21 cellular contexts compared by ENCODE assay signal in the genomic region with DNA sequence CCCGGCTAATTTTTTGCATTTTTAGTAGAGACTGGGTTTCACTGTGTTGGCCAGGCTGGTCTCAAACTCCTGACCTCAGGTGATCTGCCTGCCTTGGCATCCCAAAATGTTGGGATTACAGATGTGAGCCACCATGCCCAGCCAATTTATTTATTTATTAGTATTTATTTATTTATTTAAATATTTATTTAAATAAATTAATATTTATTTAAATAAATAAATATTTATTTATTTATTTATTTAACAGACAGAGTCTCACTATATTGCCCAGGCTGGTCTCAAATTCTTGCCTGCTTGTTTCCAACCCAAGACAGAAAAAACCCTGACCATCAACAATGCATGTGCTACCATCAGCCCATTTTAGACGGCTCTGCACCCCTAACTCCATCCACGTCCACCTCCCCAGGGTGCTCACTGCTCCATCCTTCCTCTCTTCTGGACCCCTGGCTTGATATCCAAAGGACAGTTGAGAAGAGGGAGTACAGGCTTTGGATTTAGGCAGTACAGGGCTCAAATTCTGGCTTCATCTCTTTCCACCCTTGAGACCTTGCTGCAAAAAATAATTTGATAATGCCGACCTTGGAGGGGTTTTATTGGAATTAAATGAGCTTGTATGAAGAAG.
DNase-seq lines count a peak whose midpoint lies in the region; ATAC-seq and TF ChIP-seq lines count a peak whose summit lies in the region.
"Had no signal": no experiment of that assay in that cellular context is flagged by ENCODE, and none has a peak within 500 bp of the region (broad histone marks: within the 10 kb centered on the region; RNA-seq: fewer than 3 reads in every experiment).

No MANE protein-coding gene starts in this region.

- ATAC-seq in GM19328 (IDR thresholded peaks at IDR 0.05; ENCODE audit: unreplicated experiment), result no peak
- ATAC-seq: GM12878 had no signal

- 91% methylated on average over 4 of the region's 4 CpGs for WGBS in esophagus muscularis mucosa

- H3K27ac ChIP-seq in HEK293 (ENCODE audit: extremely low read depth, low read depth, low read length), result no peak overlapping the region
- H3K27ac ChIP-seq in esophagus muscularis mucosa (replicated peaks in 1 of 4), result no peak overlapping the region
- H3K27ac ChIP-seq: BLaER1 treated with 17β-estradiol and CSF1 and Interleukin-3, amounts not matched to agents 10 nM and 100 nM; C4-2B had no signal

- POLR2A ChIA-PET in HEK293 (lab: Yijun Ruan, JAX), result no interaction called here

- CTCF ChIA-PET in HEK293 (lab: Yijun Ruan, JAX), result no interaction called here

- DNase-seq in esophagus muscularis mucosa (ENCODE audit: extremely low spot score), result peak; percentile 57
- DNase-seq in activated CD4-positive, CD25-positive, alpha-beta regulatory T cell (lab: John Stamatoyannopoulos, UW), result no peak
- DNase-seq in CD1c-positive myeloid dendritic cell (ENCODE audit: extremely low spot score), result no peak
- DNase-seq: 8988T; AML-193; CD4-positive, alpha-beta memory T cell; CD4-positive, CD25-positive, alpha-beta regulatory T cell; CD8-positive, alpha-beta memory T cell; COR-L47; DMS 273 treated with DMSO at 0.1 percent for 48 hours; DMS153; DMS53; DMS79; DND-41; EL; GDM1 had no signal

- intact Hi-C loops in esophagus muscularis mucosa (cut with DNase I), result no loop called here

- H3K4me3 ChIP-seq in HEK293 (ENCODE audit: low read depth, low read length) (no peak overlapping the region), esophagus muscularis mucosa (no peak overlapping the region)
- H3K4me3 ChIP-seq: BLaER1 treated with 17β-estradiol and CSF1 and Interleukin-3, amounts not matched to agents 10 nM and 100 nM; GM12878 had no signal

- no peak for TF ChIP-seq POLR2A in esophagus muscularis mucosa (IDR thresholded peaks at IDR 0.05; ENCODE audit: low read depth)

- no peaks in the 10 kb centered on the region for H3K4me1 ChIP-seq in HEK293 (ENCODE audit: control insufficient read depth, insufficient read depth, low read length)
- H3K4me1 ChIP-seq in esophagus muscularis mucosa, result no peaks in the 10 kb centered on the region
- H3K4me1 ChIP-seq: BLaER1 treated with 17β-estradiol and CSF1 and Interleukin-3, amounts not matched to agents 10 nM and 100 nM had no signal

- TF ChIP-seq CTCF in HEK293 (tag by site-specific recombination; IDR thresholded peaks at IDR 0.05), result no peak
- no peak for TF ChIP-seq CTCF in esophagus muscularis mucosa (IDR thresholded peaks at IDR 0.05)

- no peaks in the 10 kb centered on the region for H3K9me3 ChIP-seq in HEK293 (ENCODE audit: control insufficient read depth, insufficient read depth, low read depth, low read length)
- no peaks in the 10 kb centered on the region for H3K9me3 ChIP-seq in esophagus muscularis mucosa
- H3K9me3 ChIP-seq: BLaER1 treated with 17β-estradiol and CSF1 and Interleukin-3, amounts not matched to agents 10 nM and 100 nM had no signal

- TF ChIP-seq EP300 in esophagus muscularis mucosa (IDR thresholded peaks at IDR 0.05), result no peak

- H3K36me3 ChIP-seq in HEK293 (ENCODE audit: control insufficient read depth in 2 of 2, insufficient read depth in 1 of 2, low read length in 2 of 2), result no peaks in the 10 kb centered on the region
- no peaks in the 10 kb centered on the region for H3K36me3 ChIP-seq in esophagus muscularis mucosa
- H3K36me3 ChIP-seq: BLaER1 treated with 17β-estradiol and CSF1 and Interleukin-3, amounts not matched to agents 10 nM and 100 nM had no signal

- H3K27me3 ChIP-seq in esophagus muscularis mucosa, result peaks cover 0 to 8% (median 0%) of the 10 kb centered on the region in 4 donors
- H3K27me3 ChIP-seq: BLaER1 treated with 17β-estradiol and CSF1 and Interleukin-3, amounts not matched to agents 10 nM and 100 nM had no signal

TF ChIP-seq in HEK293, 187 proteins besides CTCF, POLR2A, EP300 and RAD21 (continues in another document):
- TF ChIP-seq, protein P1, sequence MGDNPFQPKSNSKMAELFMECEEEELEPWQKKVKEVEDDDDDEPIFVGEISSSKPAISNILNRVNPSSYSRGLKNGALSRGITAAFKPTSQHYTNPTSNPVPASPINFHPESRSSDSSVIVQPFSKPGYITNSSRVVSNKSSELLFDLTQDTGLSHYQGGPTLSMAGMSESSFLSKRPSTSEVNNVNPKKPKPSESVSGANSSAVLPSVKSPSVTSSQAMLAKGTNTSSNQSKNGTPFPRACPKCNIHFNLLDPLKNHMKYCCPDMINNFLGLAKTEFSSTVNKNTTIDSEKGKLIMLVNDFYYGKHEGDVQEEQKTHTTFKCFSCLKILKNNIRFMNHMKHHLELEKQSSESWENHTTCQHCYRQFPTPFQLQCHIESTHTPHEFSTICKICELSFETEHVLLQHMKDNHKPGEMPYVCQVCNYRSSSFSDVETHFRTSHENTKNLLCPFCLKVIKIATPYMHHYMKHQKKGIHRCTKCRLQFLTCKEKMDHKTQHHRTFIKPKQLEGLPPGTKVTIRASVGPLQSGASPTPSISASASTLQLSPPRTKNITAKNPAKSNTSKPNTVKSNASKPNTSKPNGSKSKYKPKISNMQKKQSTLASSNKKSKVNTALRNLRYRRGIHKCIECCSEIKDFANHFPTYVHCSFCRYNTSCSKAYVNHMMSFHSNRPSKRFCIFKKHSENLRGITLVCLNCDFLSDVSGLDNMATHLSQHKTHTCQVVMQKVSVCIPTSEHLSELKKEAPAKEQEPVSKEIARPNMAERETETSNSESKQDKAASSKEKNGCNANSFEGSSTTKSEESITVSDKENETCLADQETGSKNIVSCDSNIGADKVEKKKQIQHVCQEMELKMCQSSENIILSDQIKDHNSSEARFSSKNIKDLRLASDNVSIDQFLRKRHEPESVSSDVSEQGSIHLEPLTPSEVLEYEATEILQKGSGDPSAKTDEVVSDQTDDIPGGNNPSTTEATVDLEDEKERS (tag by site-specific recombination; IDR thresholded peaks at IDR 0.05), result no peak
- TF ChIP-seq ZFP41 (tag by site-specific recombination; IDR thresholded peaks at IDR 0.05; ENCODE audit: borderline replicate concordance), result no peak
- TF ChIP-seq MZF1 (tag by site-specific recombination; IDR thresholded peaks at IDR 0.05; ENCODE audit: borderline replicate concordance), result no peak
- no peak for TF ChIP-seq ZNF747 (tag by site-specific recombination; IDR thresholded peaks at IDR 0.05)
- no peak for TF ChIP-seq ZNF335 (tag by site-specific recombination; conservative IDR thresholded peaks at IDR 0.05)
- TF ChIP-seq ZNF514 (tag by site-specific recombination; IDR thresholded peaks at IDR 0.05), result no peak
- no peak for TF ChIP-seq ZNF510 (tag by site-specific recombination; IDR thresholded peaks at IDR 0.05; ENCODE audit: insufficient replicate concordance)
- no peak for TF ChIP-seq ZNF677 (tag by site-specific recombination; IDR thresholded peaks at IDR 0.05)
- TF ChIP-seq, protein P2, sequence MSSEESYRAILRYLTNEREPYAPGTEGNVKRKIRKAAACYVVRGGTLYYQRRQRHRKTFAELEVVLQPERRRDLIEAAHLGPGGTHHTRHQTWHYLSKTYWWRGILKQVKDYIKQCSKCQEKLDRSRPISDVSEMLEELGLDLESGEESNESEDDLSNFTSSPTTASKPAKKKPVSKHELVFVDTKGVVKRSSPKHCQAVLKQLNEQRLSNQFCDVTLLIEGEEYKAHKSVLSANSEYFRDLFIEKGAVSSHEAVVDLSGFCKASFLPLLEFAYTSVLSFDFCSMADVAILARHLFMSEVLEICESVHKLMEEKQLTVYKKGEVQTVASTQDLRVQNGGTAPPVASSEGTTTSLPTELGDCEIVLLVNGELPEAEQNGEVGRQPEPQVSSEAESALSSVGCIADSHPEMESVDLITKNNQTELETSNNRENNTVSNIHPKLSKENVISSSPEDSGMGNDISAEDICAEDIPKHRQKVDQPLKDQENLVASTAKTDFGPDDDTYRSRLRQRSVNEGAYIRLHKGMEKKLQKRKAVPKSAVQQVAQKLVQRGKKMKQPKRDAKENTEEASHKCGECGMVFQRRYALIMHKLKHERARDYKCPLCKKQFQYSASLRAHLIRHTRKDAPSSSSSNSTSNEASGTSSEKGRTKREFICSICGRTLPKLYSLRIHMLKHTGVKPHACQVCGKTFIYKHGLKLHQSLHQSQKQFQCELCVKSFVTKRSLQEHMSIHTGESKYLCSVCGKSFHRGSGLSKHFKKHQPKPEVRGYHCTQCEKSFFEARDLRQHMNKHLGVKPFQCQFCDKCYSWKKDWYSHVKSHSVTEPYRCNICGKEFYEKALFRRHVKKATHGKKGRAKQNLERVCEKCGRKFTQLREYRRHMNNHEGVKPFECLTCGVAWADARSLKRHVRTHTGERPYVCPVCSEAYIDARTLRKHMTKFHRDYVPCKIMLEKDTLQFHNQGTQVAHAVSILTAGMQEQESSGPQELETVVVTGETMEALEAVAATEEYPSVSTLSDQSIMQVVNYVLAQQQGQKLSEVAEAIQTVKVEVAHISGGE (tag by site-specific recombination; conservative IDR thresholded peaks at IDR 0.05; ENCODE audit: low read depth), result peak; percentile 47; the same call in 1 of the 2 replicates
- TF ChIP-seq OSR2 (tag by site-specific recombination; IDR thresholded peaks at IDR 0.05), result no peak
- no peak for TF ChIP-seq ZNF600 (tag by site-specific recombination; IDR thresholded peaks at IDR 0.05)
- TF ChIP-seq ZNF202 (tag by site-specific recombination; IDR thresholded peaks at IDR 0.05; ENCODE audit: borderline replicate concordance), result no peak
- no peak for TF ChIP-seq ZFHX2 (tag by site-specific recombination; conservative IDR thresholded peaks at IDR 0.05)
- TF ChIP-seq ZBTB8A (tag by site-specific recombination; IDR thresholded peaks at IDR 0.05), result peak; percentile 28; the same call in 1 of the 2 replicates
- TF ChIP-seq ZNF132 (tag by site-specific recombination; IDR thresholded peaks at IDR 0.05; ENCODE audit: borderline replicate concordance), result no peak
- no peak for TF ChIP-seq ZNF626 (tag by site-specific recombination; IDR thresholded peaks at IDR 0.05)
- no peak for TF ChIP-seq ZNF660 (tag by site-specific recombination; IDR thresholded peaks at IDR 0.05)
- TF ChIP-seq, protein P3, sequence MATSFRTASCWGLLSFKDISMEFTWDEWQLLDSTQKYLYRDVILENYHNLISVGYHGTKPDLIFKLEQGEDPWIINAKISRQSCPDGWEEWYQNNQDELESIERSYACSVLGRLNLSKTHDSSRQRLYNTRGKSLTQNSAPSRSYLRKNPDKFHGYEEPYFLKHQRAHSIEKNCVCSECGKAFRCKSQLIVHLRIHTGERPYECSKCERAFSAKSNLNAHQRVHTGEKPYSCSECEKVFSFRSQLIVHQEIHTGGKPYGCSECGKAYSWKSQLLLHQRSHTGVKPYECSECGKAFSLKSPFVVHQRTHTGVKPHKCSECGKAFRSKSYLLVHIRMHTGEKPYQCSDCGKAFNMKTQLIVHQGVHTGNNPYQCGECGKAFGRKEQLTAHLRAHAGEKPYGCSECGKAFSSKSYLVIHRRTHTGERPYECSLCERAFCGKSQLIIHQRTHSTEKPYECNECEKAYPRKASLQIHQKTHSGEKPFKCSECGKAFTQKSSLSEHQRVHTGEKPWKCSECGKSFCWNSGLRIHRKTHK (tag by site-specific recombination; IDR thresholded peaks at IDR 0.05), result no peak
- TF ChIP-seq ZBTB7A (tag by site-specific recombination; IDR thresholded peaks at IDR 0.05; ENCODE audit: low read depth), result no peak
